11 cellular contexts compared by ENCODE assay signal in genomic region chr14:99188721-99189120, GRCh38.
DNase-seq lines count a peak whose midpoint lies in the region; ATAC-seq and TF ChIP-seq lines count a peak whose summit lies in the region.
"Had no signal": no experiment of that assay in that cellular context is flagged by ENCODE, and none has a peak within 500 bp of the region (broad histone marks: within the 10 kb centered on the region; RNA-seq: fewer than 3 reads in every experiment).

No MANE protein-coding gene starts in this region.

- POLR2A ChIA-PET in naive thymus-derived CD8-positive, alpha-beta T cell (lab: Charles Lee): interaction anchor here (0.9 to 76.3 kb wide), 10 partner anchors 10 to 1048 kb away, joined by 3 to 2798 read pairs (median 4); partner anchors contain the start of gene BCL11B

- H3K27me3 ChIP-seq in GM23338 (ENCODE audit: insufficient read depth) (no peaks in the 10 kb centered on the region), BE2C (peaks cover 16% of the 10 kb centered on the region; the same call in 1 of the 2 replicates)

- H3K4me1 Mint-ChIP-seq in GM23338 (peaks cover 59% of the 10 kb centered on the region), T-helper 17 cell (peaks cover 88% of the 10 kb centered on the region)
- peaks cover 84% of the 10 kb centered on the region for H3K4me1 Mint-ChIP-seq in activated naive CD8-positive, alpha-beta T cell treated with anti-CD3 and anti-CD28 coated beads for 36 hours
- peaks cover 56 to 97% (median 93%) of the 10 kb centered on the region in 4 donors for H3K4me1 Mint-ChIP-seq in naive thymus-derived CD8-positive, alpha-beta T cell
- H3K4me1 Mint-ChIP-seq: stimulated activated naive B cell treated with anti-CD40 and anti-IgM and Interleukin-4, amounts not matched to agents 10 μg/mL and 1 μg/mL and 100 μg/mL, for 72 hours had no signal

- no peak overlapping the region for H3K27ac ChIP-seq in GM23338 (ENCODE audit: low read depth)
- H3K27ac ChIP-seq: RWPE1 had no signal

- H3K36me3 ChIP-seq in GM23338 (ENCODE audit: insufficient read depth): no peaks in the 10 kb centered on the region
- H3K36me3 ChIP-seq in BE2C: no peaks in the 10 kb centered on the region

- H4K20me1 ChIP-seq in GM23338 (replicated peaks; ENCODE audit: insufficient read depth): no peaks in the 10 kb centered on the region

- no peak overlapping the region for H3K4me3 Mint-ChIP-seq in GM23338
- H3K4me3 Mint-ChIP-seq in T-helper 17 cell: peak overlapping the region; percentile 93
- peak overlapping the region; percentile 84 for H3K4me3 Mint-ChIP-seq in activated naive CD8-positive, alpha-beta T cell treated with anti-CD3 and anti-CD28 coated beads for 36 hours
- peak overlapping the region; percentile 79 to 98 (median 88) for H3K4me3 Mint-ChIP-seq in naive thymus-derived CD8-positive, alpha-beta T cell
- H3K4me3 Mint-ChIP-seq: stimulated activated naive B cell treated with anti-CD40 and anti-IgM and Interleukin-4, amounts not matched to agents 10 μg/mL and 1 μg/mL and 100 μg/mL, for 72 hours had no signal

- no peak overlapping the region for H2AFZ ChIP-seq in GM23338

- no peaks in the 10 kb centered on the region for H3F3A ChIP-seq in GM23338 (replicated peaks; ENCODE audit: low read depth)

- peak; percentile 70 to 78 for TF ChIP-seq CTCF in GM23338 (conservative IDR thresholded peaks at IDR 0.05; ENCODE audit: low read depth in 2 of 2)
- TF ChIP-seq CTCF in BE2C (IDR thresholded peaks at IDR 0.05; ENCODE audit: low read depth, low read length): no peak

- peaks cover 84% of the 10 kb centered on the region for H3K79me2 ChIP-seq in GM23338 (replicated peaks; ENCODE audit: insufficient read depth)

- DNase-seq in GM23338 (ENCODE audit: low spot score) (peak; percentile 79), T-helper 17 cell (peak; percentile 47 to 53 (median 47)), BE2C (no peak)
- DNase-seq in activated naive CD8-positive, alpha-beta T cell treated with anti-CD3 and anti-CD28 coated beads for 36 hours: peak; percentile 71
- DNase-seq in naive thymus-derived CD8-positive, alpha-beta T cell: peak in 3 of 10 donors; percentile 42 to 62 (median 46)
- DNase-seq: DMS53; stimulated activated naive B cell treated with anti-CD40 and anti-IgM and Interleukin-4, amounts not matched to agents 10 μg/mL and 1 μg/mL and 100 μg/mL, for 72 hours had no signal

- H3K9me3 ChIP-seq in T-helper 17 cell (ENCODE audit: control insufficient read depth, low read length, poor library complexity, severe bottlenecking): no peaks in the 10 kb centered on the region
- H3K9me3 ChIP-seq in BE2C: no peaks in the 10 kb centered on the region

- no peaks in the 10 kb centered on the region for H3K9me2 ChIP-seq in GM23338 (ENCODE audit: insufficient read depth)

- H3K9me3 Mint-ChIP-seq in GM23338: no peaks in the 10 kb centered on the region; the same call in 2 of the 3 replicates
- H3K9me3 Mint-ChIP-seq in activated naive CD8-positive, alpha-beta T cell treated with anti-CD3 and anti-CD28 coated beads for 36 hours: no peaks in the 10 kb centered on the region
- no peaks in the 10 kb centered on the region for H3K9me3 Mint-ChIP-seq in naive thymus-derived CD8-positive, alpha-beta T cell

- H3K4me3 ChIP-seq in GM23338 (no peak overlapping the region), BE2C (ENCODE audit: low read depth, low read length) (no peak overlapping the region)

- H3K4me1 ChIP-seq in GM23338 (ENCODE audit: insufficient read depth) (peaks cover 35% of the 10 kb centered on the region), BE2C (no peaks in the 10 kb centered on the region)

- H3K27me3 Mint-ChIP-seq in GM23338 (ENCODE audit: insufficient read depth, low read depth, poor library complexity): peaks cover 8% of the 10 kb centered on the region
- no peaks in the 10 kb centered on the region for H3K27me3 Mint-ChIP-seq in T-helper 17 cell
- H3K27me3 Mint-ChIP-seq in activated naive CD8-positive, alpha-beta T cell treated with anti-CD3 and anti-CD28 coated beads for 36 hours: no peaks in the 10 kb centered on the region
- no peaks in the 10 kb centered on the region for H3K27me3 Mint-ChIP-seq in naive thymus-derived CD8-positive, alpha-beta T cell

- ATAC-seq in GM23338 (peak; percentile 94), T-helper 17 cell (peak; percentile 36), HG02973 (IDR thresholded peaks at IDR 0.05; ENCODE audit: unreplicated experiment) (no peak), HG03521 (IDR thresholded peaks at IDR 0.05; ENCODE audit: unreplicated experiment) (no peak)
- ATAC-seq in naive thymus-derived CD8-positive, alpha-beta T cell: peak; percentile 6 to 11
- ATAC-seq: HCT116; stimulated activated naive B cell treated with anti-CD40 and anti-IgM and Interleukin-4, amounts not matched to agents 10 μg/mL and 1 μg/mL and 100 μg/mL, for 72 hours had no signal

- H3K4me2 ChIP-seq in GM23338: peak overlapping the region; percentile 19

- H3K27ac Mint-ChIP-seq in GM23338 (no peak overlapping the region), T-helper 17 cell (peak overlapping the region; percentile 100)
- H3K27ac Mint-ChIP-seq in activated naive CD8-positive, alpha-beta T cell treated with anti-CD3 and anti-CD28 coated beads for 36 hours: peak overlapping the region; percentile 96
- H3K27ac Mint-ChIP-seq in naive thymus-derived CD8-positive, alpha-beta T cell: peak overlapping the region; percentile 93 to 99 (median 98)
- H3K27ac Mint-ChIP-seq: stimulated activated naive B cell treated with anti-CD40 and anti-IgM and Interleukin-4, amounts not matched to agents 10 μg/mL and 1 μg/mL and 100 μg/mL, for 72 hours had no signal

- H3K36me3 Mint-ChIP-seq in GM23338 (ENCODE audit: low read depth) (no peaks in the 10 kb centered on the region), T-helper 17 cell (ENCODE audit: low read depth) (peaks cover 2% of the 10 kb centered on the region)
- H3K36me3 Mint-ChIP-seq in activated naive CD8-positive, alpha-beta T cell treated with anti-CD3 and anti-CD28 coated beads for 36 hours: peaks cover 39% of the 10 kb centered on the region
- peaks cover 0 to 32% (median 0%) of the 10 kb centered on the region in 3 donors for H3K36me3 Mint-ChIP-seq in naive thymus-derived CD8-positive, alpha-beta T cell
- H3K36me3 Mint-ChIP-seq: stimulated activated naive B cell treated with anti-CD40 and anti-IgM and Interleukin-4, amounts not matched to agents 10 μg/mL and 1 μg/mL and 100 μg/mL, for 72 hours had no signal

TF ChIP-seq in GM23338, 12 proteins besides CTCF, POLR2A, EP300 and RAD21:
- TF ChIP-seq EZH2phosphoT487 (IDR thresholded peaks at IDR 0.05; ENCODE audit: unreplicated experiment) (no peak), NANOG (IDR thresholded peaks at IDR 0.05; ENCODE audit: borderline replicate concordance) (no peak), CREB1 (CRISPR knock-in tag; IDR thresholded peaks at IDR 0.05; ENCODE audit: low read depth) (no peak), ZNF114 (CRISPR knock-in tag; IDR thresholded peaks at IDR 0.05) (no peak)

Comparison
In these comparisons a context has a peak if more than half of its experiments do, and no peak if none do; other contexts are left out.
1. ATAC-seq: peak in GM23338 (single experiment), T-helper 17 cell (single experiment) and naive thymus-derived CD8-positive, alpha-beta T cell (2 of 2); none in HG02973 (single experiment) and HG03521 (single experiment).